Comparison of ENCODE assay signal across 21 cellular contexts in the genomic region with DNA sequence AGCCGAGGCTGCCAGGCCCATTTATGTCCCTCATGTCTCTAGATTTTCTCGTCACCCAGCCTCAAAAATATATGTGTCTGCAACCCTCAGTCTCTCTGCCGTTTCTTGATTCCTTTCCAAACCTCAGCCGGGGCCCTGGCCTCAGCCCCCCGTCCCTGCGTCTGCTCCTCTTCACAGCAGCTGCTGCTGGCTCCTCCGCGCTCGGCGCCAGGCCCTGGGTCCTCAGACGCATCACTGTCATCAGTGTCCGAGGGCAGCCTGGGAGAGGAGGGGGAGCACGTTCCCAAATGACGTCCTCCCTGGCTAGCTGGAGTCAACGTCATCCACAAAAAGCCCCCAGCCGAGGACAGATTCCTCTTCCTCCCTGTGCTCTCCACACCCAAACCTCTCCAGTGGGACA.
"Had no signal": no experiment of that assay in that cellular context is flagged by ENCODE, and none has a peak within 500 bp of the region (broad histone marks: within the 10 kb centered on the region; RNA-seq: fewer than 3 reads in every experiment).

No MANE protein-coding gene starts in this region.

- H3K4me3 ChIP-seq: colonic mucosa, left ventricle myocardium inferior, lower lobe of right lung, suprapubic skin, thyroid gland had no signal

- H3K27me3 ChIP-seq: colonic mucosa, foreskin keratinocyte, suprapubic skin, thyroid gland had no signal

- H3K27ac ChIP-seq: colonic mucosa, foreskin keratinocyte, left ventricle myocardium inferior, lower lobe of right lung, neutrophil, suprapubic skin, thyroid gland had no signal

- DNase-seq: colonic mucosa; dermis blood vessel endothelial cell; erythroblast; foreskin keratinocyte; kidney; left cardiac atrium; left ventricle myocardium inferior; lower lobe of right lung; mesenchymal stem cell; midbrain; naive B cell; nephron progenitor cell; posterior cingulate gyrus; small intestine; stimulated activated CD4-positive, alpha-beta T cell treated with anti-CD3 and anti-CD28 coated beads, Interleukin-12 subunit alpha, Interleukin-12 subunit beta, amount 100 ng/mL, for 4 hours; stimulated activated naive CD4-positive, alpha-beta T cell treated with Interleukin-2 at 50 U/mL for 16 hours; thyroid gland had no signal

- ATAC-seq: foreskin keratinocyte, left cardiac atrium, lower lobe of right lung, right cardiac atrium had no signal

- H3K9me3 ChIP-seq: colonic mucosa, left ventricle myocardium inferior, lower lobe of right lung, neutrophil, suprapubic skin, thyroid gland had no signal

- H3K27me3 Mint-ChIP-seq: naive B cell, type B pancreatic cell had no signal

- H3K36me3 Mint-ChIP-seq: naive B cell, type B pancreatic cell had no signal

- H3K27ac Mint-ChIP-seq: nephron progenitor cell, type B pancreatic cell had no signal

- H3K9me3 Mint-ChIP-seq: naive B cell, nephron progenitor cell, type B pancreatic cell had no signal

- H3K36me3 ChIP-seq: colonic mucosa had no signal
